In the genomic region with DNA sequence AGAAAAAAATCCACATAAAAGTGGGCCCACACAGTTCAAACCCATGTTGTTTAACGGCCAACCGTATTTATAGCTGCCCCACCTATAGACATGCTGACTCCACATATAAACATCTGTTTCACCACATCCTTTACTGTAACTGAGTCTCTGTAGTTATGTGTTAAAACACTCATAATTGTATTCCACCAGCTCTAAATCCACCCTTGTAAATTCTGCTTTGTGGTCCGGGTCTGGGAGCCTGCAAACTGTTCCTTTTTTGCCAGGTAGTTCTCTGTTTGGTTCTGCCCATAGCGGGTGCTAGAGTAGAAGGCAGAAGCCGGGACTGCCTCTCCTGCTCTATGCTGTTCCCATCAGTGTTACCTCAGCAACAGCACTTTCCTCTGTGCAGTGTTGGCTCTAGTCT, we compare ENCODE assay signal across 11 cellular contexts. TPM values are rescaled to one million over a fixed set of nuclear protein-coding genes. Genes with fewer than 3 reads are reported as not detected.
DNase-seq lines count a peak whose midpoint lies in the region; ATAC-seq and TF ChIP-seq lines count a peak whose summit lies in the region.
"Had no signal": no experiment of that assay in that cellular context is flagged by ENCODE, and none has a peak within 500 bp of the region (broad histone marks: within the 10 kb centered on the region; RNA-seq: fewer than 3 reads in every experiment).

No MANE protein-coding gene starts in this region.

- H3K27me3 Mint-ChIP-seq in activated T-cell treated with anti-CD3 and anti-CD28 coated beads, Interleukin-2, amount 50 U/mL, for 4 hours (ENCODE audit: low read depth) = no peaks in the 10 kb centered on the region
- no peaks in the 10 kb centered on the region for H3K27me3 Mint-ChIP-seq in chondrocyte (ENCODE audit: low read depth)
- H3K27me3 Mint-ChIP-seq: activated naive CD4-positive, alpha-beta T cell treated with anti-CD3 and anti-CD28 coated beads, Interleukin-2, amount 50 U/mL, for 24 hours; IgD-negative memory B cell had no signal

- no peaks in the 10 kb centered on the region for H3K9me3 ChIP-seq in right lobe of liver

- peak overlapping the region; percentile 46 for H3K27ac Mint-ChIP-seq in stimulated activated effector memory CD8-positive, alpha-beta T cell treated with anti-CD3 and anti-CD28 coated beads, Interleukin-12 subunit alpha, Interleukin-12 subunit beta, amount 100 ng/mL, for 72 hours
- H3K27ac Mint-ChIP-seq in chondrocyte (ENCODE audit: unreplicated experiment) = no peak overlapping the region
- H3K27ac Mint-ChIP-seq: activated naive CD4-positive, alpha-beta T cell treated with anti-CD3 and anti-CD28 coated beads, Interleukin-2, amount 50 U/mL, for 24 hours had no signal

- ATAC-seq in activated T-cell treated with anti-CD3 and anti-CD28 coated beads, Interleukin-2, amount 50 U/mL, for 4 hours = peak; percentile 70 to 82
- peak; percentile 62 for ATAC-seq in HG02678 (IDR thresholded peaks at IDR 0.05; ENCODE audit: unreplicated experiment)
- peak; percentile 96 for ATAC-seq in stimulated activated effector memory CD8-positive, alpha-beta T cell treated with anti-CD3 and anti-CD28 coated beads, Interleukin-12 subunit alpha, Interleukin-12 subunit beta, amount 100 ng/mL, for 72 hours
- ATAC-seq in right lobe of liver = no peak
- ATAC-seq: esophagus mucosa had no signal

- 45% methylated on average over 5 of the region's 5 CpGs for WGBS in right lobe of liver (ENCODE audit: insufficient coverage, low coverage, low lambda C conversion rate, missing lambda C conversion rate)

- H3K36me3 Mint-ChIP-seq in activated T-cell treated with anti-CD3 and anti-CD28 coated beads, Interleukin-2, amount 50 U/mL, for 4 hours (ENCODE audit: insufficient read depth) = no peaks in the 10 kb centered on the region
- H3K36me3 Mint-ChIP-seq in stimulated activated effector memory CD8-positive, alpha-beta T cell treated with anti-CD3 and anti-CD28 coated beads, Interleukin-12 subunit alpha, Interleukin-12 subunit beta, amount 100 ng/mL, for 72 hours = no peaks in the 10 kb centered on the region
- H3K36me3 Mint-ChIP-seq in chondrocyte (ENCODE audit: low read depth) = peaks cover 11% of the 10 kb centered on the region

- intact Hi-C loops in right lobe of liver (cut with DNase I) = no loop called here

- no peaks in the 10 kb centered on the region for H3K36me3 ChIP-seq in right lobe of liver

- H3K4me1 ChIP-seq in right lobe of liver = no peaks in the 10 kb centered on the region

- H3K4me3 ChIP-seq in right lobe of liver = no peak overlapping the region

- H3K4me3 Mint-ChIP-seq in activated T-cell treated with anti-CD3 and anti-CD28 coated beads, Interleukin-2, amount 50 U/mL, for 4 hours = peak overlapping the region; percentile 50
- H3K4me3 Mint-ChIP-seq in stimulated activated effector memory CD8-positive, alpha-beta T cell treated with anti-CD3 and anti-CD28 coated beads, Interleukin-12 subunit alpha, Interleukin-12 subunit beta, amount 100 ng/mL, for 72 hours = peak overlapping the region; percentile 23
- no peak overlapping the region for H3K4me3 Mint-ChIP-seq in chondrocyte (ENCODE audit: unreplicated experiment)
- H3K4me3 Mint-ChIP-seq: activated naive CD4-positive, alpha-beta T cell treated with anti-CD3 and anti-CD28 coated beads, Interleukin-2, amount 50 U/mL, for 24 hours had no signal

- no peak for TF ChIP-seq POLR2A in right lobe of liver (IDR thresholded peaks at IDR 0.05)

- no peak overlapping the region for H3K27ac ChIP-seq in right lobe of liver

- peak; percentile 5 for DNase-seq in activated T-cell treated with anti-CD3 and anti-CD28 coated beads, Interleukin-2, amount 50 U/mL, for 4 hours
- no peak for DNase-seq in activated T-cell treated with anti-CD3 and anti-CD28 coated beads for 4 hours
- peak; percentile 53 for DNase-seq in RPMI8226
- DNase-seq in stimulated activated effector memory CD8-positive, alpha-beta T cell treated with anti-CD3 and anti-CD28 coated beads, Interleukin-12 subunit alpha, Interleukin-12 subunit beta, amount 100 ng/mL, for 72 hours (ENCODE audit: low spot score in 2 of 2) = peak in 1 of 2 donors; percentile 57
- no peak for DNase-seq in right lobe of liver
- no peak for DNase-seq in chondrocyte (ENCODE audit: low spot score)
- no peak for DNase-seq in NCI-H128 (lab: John Stamatoyannopoulos, UW; ENCODE audit: unreplicated experiment)

- no peaks in the 10 kb centered on the region for H3K27me3 ChIP-seq in right lobe of liver

- TF ChIP-seq CTCF in right lobe of liver (IDR thresholded peaks at IDR 0.05) (no peak), chondrocyte (IDR thresholded peaks at IDR 0.05) (no peak)

- H3K9me3 Mint-ChIP-seq in activated T-cell treated with anti-CD3 and anti-CD28 coated beads, Interleukin-2, amount 50 U/mL, for 4 hours = no peaks in the 10 kb centered on the region
- peaks cover 2% of the 10 kb centered on the region for H3K9me3 Mint-ChIP-seq in stimulated activated effector memory CD8-positive, alpha-beta T cell treated with anti-CD3 and anti-CD28 coated beads, Interleukin-12 subunit alpha, Interleukin-12 subunit beta, amount 100 ng/mL, for 72 hours
- H3K9me3 Mint-ChIP-seq in chondrocyte (ENCODE audit: low read depth) = peaks cover 6% of the 10 kb centered on the region
- H3K9me3 Mint-ChIP-seq: activated naive CD4-positive, alpha-beta T cell treated with anti-CD3 and anti-CD28 coated beads, Interleukin-2, amount 50 U/mL, for 24 hours; IgD-negative memory B cell had no signal

- H3K4me1 Mint-ChIP-seq in activated T-cell treated with anti-CD3 and anti-CD28 coated beads, Interleukin-2, amount 50 U/mL, for 4 hours (ENCODE audit: low read depth) = peaks cover 17% of the 10 kb centered on the region
- peaks cover 22% of the 10 kb centered on the region for H3K4me1 Mint-ChIP-seq in stimulated activated effector memory CD8-positive, alpha-beta T cell treated with anti-CD3 and anti-CD28 coated beads, Interleukin-12 subunit alpha, Interleukin-12 subunit beta, amount 100 ng/mL, for 72 hours
- H3K4me1 Mint-ChIP-seq in chondrocyte (ENCODE audit: low read depth) = no peaks in the 10 kb centered on the region

RNA-seq across cellular contexts. Expression of a gene that starts 20.2 kb away (rescaled TPM):
- 10 to 100 TPM; 13.6 to 26.8 (median 14.8) TPM for total RNA-seq in activated T-cell treated with anti-CD3 and anti-CD28 coated beads, Interleukin-2, amount 50 U/mL, for 4 hours
- total RNA-seq in right lobe of liver (10 to 100 TPM; 17.4 to 22.8 (median 21.7) TPM), chondrocyte (43.7 to 52.4 TPM (median 48.2 TPM) in 3 replicates)

Comparison
In these comparisons a context has a peak if more than half of its experiments do, and no peak if none do; other contexts are left out.
1. DNase-seq: peak in activated T-cell treated with anti-CD3 and anti-CD28 coated beads, Interleukin-2, amount 50 U/mL, for 4 hours (single experiment) and RPMI8226 (single experiment); none in activated T-cell treated with anti-CD3 and anti-CD28 coated beads for 4 hours (single experiment), right lobe of liver (0 of 3), chondrocyte (single experiment) and NCI-H128 (single experiment).
2. ATAC-seq: peak in activated T-cell treated with anti-CD3 and anti-CD28 coated beads, Interleukin-2, amount 50 U/mL, for 4 hours (2 of 2), HG02678 (single experiment) and stimulated activated effector memory CD8-positive, alpha-beta T cell treated with anti-CD3 and anti-CD28 coated beads, Interleukin-12 subunit alpha, Interleukin-12 subunit beta, amount 100 ng/mL, for 72 hours (single experiment); none in right lobe of liver (0 of 4).